ENCODE assay signal across 8 cellular contexts in the genomic region with DNA sequence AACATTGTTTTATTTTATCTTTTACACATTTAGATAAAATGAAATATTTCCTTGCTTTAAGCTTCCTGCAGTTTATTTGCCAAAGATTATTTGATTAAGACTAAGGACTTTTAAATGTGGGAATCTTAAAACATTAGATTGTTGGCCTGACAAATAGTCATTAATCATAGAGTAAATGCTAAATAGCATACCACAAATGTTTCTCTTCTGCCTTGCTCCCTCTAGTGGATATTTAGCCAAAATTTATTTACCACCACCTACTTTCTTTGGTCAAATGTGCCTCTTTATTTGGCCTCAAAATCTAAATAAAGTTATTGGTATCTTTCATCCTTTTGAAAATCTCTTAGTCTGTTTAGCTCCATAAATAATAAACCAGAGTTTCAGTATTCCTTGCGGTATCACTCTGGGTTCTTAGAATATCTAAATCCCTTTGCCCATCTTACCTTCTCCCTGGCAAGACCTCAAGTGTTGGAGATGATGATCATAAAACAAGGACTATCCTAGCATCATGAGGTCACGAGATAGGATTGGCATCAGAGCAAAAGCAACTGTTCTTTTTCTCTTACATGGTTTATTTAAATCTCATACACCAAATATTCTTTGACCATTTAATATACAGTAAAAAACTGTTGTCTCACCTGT.
DNase-seq lines count a peak whose midpoint lies in the region; ATAC-seq and TF ChIP-seq lines count a peak whose summit lies in the region.

No MANE protein-coding gene starts in this region.

- no peak overlapping the region for H3K4me3 ChIP-seq in adrenal gland

- CTCF ChIA-PET in activated CD4-positive, alpha-beta memory T cell treated with anti-CD3 and anti-CD28 coated beads, Interleukin-2, amount 10 ng/mL, durations not matched to agents 7 days and 5 days (lab: Charles Lee): interaction anchor here (0.7 to 1.6 kb wide), 5 partner anchors 11 to 273 kb away, joined by 3 to 4 read pairs (median 3); no protein-coding TSS in a partner anchor

- intact Hi-C loops in adrenal gland (cut with DNase I): no loop called here

- TF ChIP-seq CTCF in AG09319 (IDR thresholded peaks at IDR 0.05; ENCODE audit: low read depth, low read length) (peak; percentile 54), adrenal gland (IDR thresholded peaks at IDR 0.05) (peak; percentile 53 to 80 (median 66))

- no peaks in the 10 kb centered on the region for H3K9me3 Mint-ChIP-seq in immature natural killer cell
- no peaks in the 10 kb centered on the region for H3K9me3 Mint-ChIP-seq in activated CD4-positive, alpha-beta memory T cell treated with anti-CD3 and anti-CD28 coated beads, Interleukin-2, amount 10 ng/mL, durations not matched to agents 7 days and 5 days
- H3K9me3 Mint-ChIP-seq in activated T-cell treated with anti-CD3 and anti-CD28 coated beads, Interleukin-2, amount 50 U/mL, for 4 hours: no peaks in the 10 kb centered on the region

- WGBS in adrenal gland, 4 donors: 55 to 64% (median 61%) methylated on average over 2 of the region's 2 CpGs

- H3K9me3 ChIP-seq in adrenal gland (replicated peaks in 1 of 3): no peaks in the 10 kb centered on the region

- H3K27me3 ChIP-seq in adrenal gland: no peaks in the 10 kb centered on the region

- H3K4me1 Mint-ChIP-seq in immature natural killer cell: no peaks in the 10 kb centered on the region
- no peaks in the 10 kb centered on the region for H3K4me1 Mint-ChIP-seq in activated CD4-positive, alpha-beta memory T cell treated with anti-CD3 and anti-CD28 coated beads, Interleukin-2, amount 10 ng/mL, durations not matched to agents 7 days and 5 days
- H3K4me1 Mint-ChIP-seq in activated T-cell treated with anti-CD3 and anti-CD28 coated beads, Interleukin-2, amount 50 U/mL, for 4 hours (ENCODE audit: low read depth): no peaks in the 10 kb centered on the region

- H3K4me1 ChIP-seq in adrenal gland (replicated peaks in 1 of 2): peaks cover 0 to 16% of the 10 kb centered on the region in 2 donors

- H3K27ac ChIP-seq in adrenal gland: no peak overlapping the region

- peaks cover 0 to 5% of the 10 kb centered on the region in 2 donors for H3K36me3 ChIP-seq in adrenal gland (replicated peaks in 1 of 2)

- POLR2A ChIA-PET in activated CD4-positive, alpha-beta memory T cell treated with anti-CD3 and anti-CD28 coated beads, Interleukin-2, amount 10 ng/mL, durations not matched to agents 7 days and 5 days (lab: Charles Lee): no interaction called here

- DNase-seq in AG09319 (ENCODE audit: extremely low read depth, low read depth): no peak
- DNase-seq in NCI-H1092 treated with DMSO at 0.1 percent for 48 hours (lab: John Stamatoyannopoulos, UW): peak; percentile 31
- no peak for DNase-seq in adrenal gland
- peak; percentile 10 to 14 (median 14) for DNase-seq in immature natural killer cell
- no peak for DNase-seq in activated CD4-positive, alpha-beta memory T cell treated with anti-CD3 and anti-CD28 coated beads, Interleukin-2, amount 10 ng/mL, durations not matched to agents 7 days and 5 days
- DNase-seq in activated T-cell treated with anti-CD3 and anti-CD28 coated beads, Interleukin-2, amount 50 U/mL, for 4 hours: no peak

- TF ChIP-seq POLR2A in adrenal gland (IDR thresholded peaks at IDR 0.05): no peak

- no peak overlapping the region for H3K27ac Mint-ChIP-seq in immature natural killer cell
- no peak overlapping the region for H3K27ac Mint-ChIP-seq in activated CD4-positive, alpha-beta memory T cell treated with anti-CD3 and anti-CD28 coated beads, Interleukin-2, amount 10 ng/mL, durations not matched to agents 7 days and 5 days

- no peaks in the 10 kb centered on the region for H3K27me3 Mint-ChIP-seq in immature natural killer cell (ENCODE audit: low read depth in 3 of 3)
- H3K27me3 Mint-ChIP-seq in activated CD4-positive, alpha-beta memory T cell treated with anti-CD3 and anti-CD28 coated beads, Interleukin-2, amount 10 ng/mL, durations not matched to agents 7 days and 5 days: no peaks in the 10 kb centered on the region
- no peaks in the 10 kb centered on the region for H3K27me3 Mint-ChIP-seq in activated T-cell treated with anti-CD3 and anti-CD28 coated beads, Interleukin-2, amount 50 U/mL, for 4 hours (ENCODE audit: low read depth)

- ATAC-seq in GM18861 (IDR thresholded peaks at IDR 0.05; ENCODE audit: unreplicated experiment): peak; percentile 68
- no peak for ATAC-seq in GM21360 (IDR thresholded peaks at IDR 0.05; ENCODE audit: unreplicated experiment)
- no peak for ATAC-seq in activated T-cell treated with anti-CD3 and anti-CD28 coated beads, Interleukin-2, amount 50 U/mL, for 4 hours

- H3K36me3 Mint-ChIP-seq in immature natural killer cell: peaks cover 0 to 6% (median 3%) of the 10 kb centered on the region in 3 donors
- no peaks in the 10 kb centered on the region for H3K36me3 Mint-ChIP-seq in activated CD4-positive, alpha-beta memory T cell treated with anti-CD3 and anti-CD28 coated beads, Interleukin-2, amount 10 ng/mL, durations not matched to agents 7 days and 5 days (ENCODE audit: low read depth)
- no peaks in the 10 kb centered on the region for H3K36me3 Mint-ChIP-seq in activated T-cell treated with anti-CD3 and anti-CD28 coated beads, Interleukin-2, amount 50 U/mL, for 4 hours (ENCODE audit: insufficient read depth)

- H3K4me3 Mint-ChIP-seq in immature natural killer cell: no peak overlapping the region
- no peak overlapping the region for H3K4me3 Mint-ChIP-seq in activated CD4-positive, alpha-beta memory T cell treated with anti-CD3 and anti-CD28 coated beads, Interleukin-2, amount 10 ng/mL, durations not matched to agents 7 days and 5 days
- no peak overlapping the region for H3K4me3 Mint-ChIP-seq in activated T-cell treated with anti-CD3 and anti-CD28 coated beads, Interleukin-2, amount 50 U/mL, for 4 hours

Comparison
In these comparisons a context has a peak if more than half of its experiments do, and no peak if none do; other contexts are left out.
1. DNase-seq: peak in NCI-H1092 treated with DMSO at 0.1 percent for 48 hours (single experiment) and immature natural killer cell (3 of 3); none in AG09319 (single experiment), adrenal gland (0 of 7), activated CD4-positive, alpha-beta memory T cell treated with anti-CD3 and anti-CD28 coated beads, Interleukin-2, amount 10 ng/mL, durations not matched to agents 7 days and 5 days (single experiment) and activated T-cell treated with anti-CD3 and anti-CD28 coated beads, Interleukin-2, amount 50 U/mL, for 4 hours (single experiment).